21 cellular contexts compared by ENCODE assay signal in the genomic region with DNA sequence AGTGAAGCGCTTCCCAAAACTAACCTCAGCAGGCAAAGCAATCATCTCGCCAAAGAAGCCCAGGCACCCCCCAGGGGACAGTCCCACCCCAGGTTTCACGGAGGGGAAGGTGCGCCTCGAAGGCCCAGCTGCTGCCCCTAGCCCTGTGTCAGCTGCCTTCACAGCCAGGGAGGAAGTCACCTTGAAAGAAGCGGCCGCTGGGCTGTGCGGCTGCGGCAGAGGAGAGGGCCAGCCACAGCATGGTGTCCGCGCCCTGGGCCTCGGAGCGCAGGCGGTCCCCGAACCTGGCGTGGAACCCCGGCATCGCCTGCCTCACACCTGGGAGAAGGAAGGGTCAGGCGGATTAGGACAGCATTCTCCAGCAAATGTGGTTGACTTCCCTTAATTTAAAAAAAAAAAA. TPM values are rescaled to one million over a fixed set of nuclear protein-coding genes. Genes with fewer than 3 reads are reported as not detected.
A peak's percentile ranks its signal among the peaks of the same experiment; 100 is the strongest.
DNase-seq lines count a peak whose midpoint lies in the region; ATAC-seq and TF ChIP-seq lines count a peak whose summit lies in the region.
"Had no signal": no experiment of that assay in that cellular context is flagged by ENCODE, and none has a peak within 500 bp of the region (broad histone marks: within the 10 kb centered on the region; RNA-seq: fewer than 3 reads in every experiment).

No MANE protein-coding gene starts in this region.

- no peak overlapping the region for H4K8ac ChIP-seq in H9 (replicated peaks; ENCODE audit: insufficient read length, low read depth, low read length)

- TF ChIP-seq CTCF in H9 (conservative IDR thresholded peaks at IDR 0.05) (no peak), WTC11 (IDR thresholded peaks at IDR 0.05) (no peak), lower lobe of right lung (IDR thresholded peaks at IDR 0.05) (no peak)

- H3K23me2 ChIP-seq in H9 (ENCODE audit: insufficient read length, low read depth, low read length, poor library complexity, severe bottlenecking), result no peaks in the 10 kb centered on the region

- DNase-seq in H9 (no peak), WTC11 (ENCODE audit: low spot score) (no peak), lower lobe of right lung (no peak), NCI-H345 treated with DMSO at 0.1 percent for 48 hours (lab: John Stamatoyannopoulos, UW; ENCODE audit: unreplicated experiment) (no peak), A172 (ENCODE audit: low spot score) (no peak), OCI-M2 (lab: John Stamatoyannopoulos, UW; ENCODE audit: unreplicated experiment) (no peak)
- DNase-seq: activated CD4-positive, alpha-beta T cell treated with anti-CD3 and anti-CD28 coated beads for 4 hours; activated naive CD4-positive, alpha-beta T cell treated with anti-CD3 and anti-CD28 coated beads, Interleukin-2, amount 10 ng/mL, durations not matched to agents 7 days and 5 days; activated T-cell treated with anti-CD3 and anti-CD28 coated beads, Interleukin-2, amount 50 U/mL, for 72 hours; amniotic stem cell; Calu3; DND-41; natural killer cell; NCI-H146; NCI-H2171; NCI-H524 treated with DMSO at 0.1 percent for 48 hours; stimulated activated CD4-positive, alpha-beta T cell treated with anti-CD3 and anti-CD28 coated beads, Interleukin-15, amount 100 ng/mL, for 24 hours; T-helper 2 cell had no signal

- H3K4me3 Mint-ChIP-seq in H9, result no peak overlapping the region; a peak in 1 of 5 replicates
- no peak overlapping the region for H3K4me3 Mint-ChIP-seq in WTC11
- H3K4me3 Mint-ChIP-seq: activated naive CD4-positive, alpha-beta T cell treated with anti-CD3 and anti-CD28 coated beads, Interleukin-2, amount 10 ng/mL, durations not matched to agents 7 days and 5 days; activated T-cell treated with anti-CD3 and anti-CD28 coated beads, Interleukin-2, amount 50 U/mL, for 72 hours; natural killer cell; stimulated activated naive CD8-positive, alpha-beta T cell treated with anti-CD3 and anti-CD28 coated beads, Interleukin-15, Interleukin-2, amounts not matched to agents 100 ng/mL and 50 ng/mL, for 24 hours had no signal

- no peak overlapping the region for H3T11ph ChIP-seq in H9 (ENCODE audit: low read length)

- H2BK12ac ChIP-seq in H9 (ENCODE audit: insufficient read length, low read depth, low read length), result no peak overlapping the region

- no peak overlapping the region for H4K5ac ChIP-seq in H9 (ENCODE audit: insufficient read length, low read depth, low read length)

- no peaks in the 10 kb centered on the region for H3K79me2 ChIP-seq in H9 (ENCODE audit: insufficient read depth, low read length)

- peaks cover 0 to 12% (median 7%) of the 10 kb centered on the region in 3 experiments; a peak in 4 of 7 replicates for H3K36me3 Mint-ChIP-seq in H9 (ENCODE audit: insufficient read depth in 1 of 3, low read depth in 3 of 3)
- H3K36me3 Mint-ChIP-seq in WTC11, result no peaks in the 10 kb centered on the region
- H3K36me3 Mint-ChIP-seq: natural killer cell had no signal

- no peak overlapping the region for H3K4me2 ChIP-seq in H9 (ENCODE audit: insufficient read depth, insufficient read length, low read length)

- no peak overlapping the region for H3K18ac ChIP-seq in H9 (ENCODE audit: insufficient read length, low read depth, low read length)

- no peak overlapping the region for H3K4me3 ChIP-seq in lower lobe of right lung

- H2AFZ ChIP-seq in H9 (ENCODE audit: low read length), result no peak overlapping the region

- H3K9me3 ChIP-seq in H9 (ENCODE audit: control insufficient read depth, low read depth, low read length) (no peaks in the 10 kb centered on the region), lower lobe of right lung (no peaks in the 10 kb centered on the region)

- H4K20me1 ChIP-seq in H9 (ENCODE audit: control insufficient read depth, insufficient read depth, insufficient read length), result no peaks in the 10 kb centered on the region

- no peak overlapping the region for H2BK120ac ChIP-seq in H9 (ENCODE audit: low read depth, low read length, poor library complexity, severe bottlenecking)

- H3K56ac ChIP-seq in H9 (ENCODE audit: insufficient read length, low read depth, low read length), result no peak overlapping the region

- no peak overlapping the region for H3K27ac ChIP-seq in H9 (ENCODE audit: insufficient read length, low read depth, low read length)
- H3K27ac ChIP-seq in lower lobe of right lung, result peak overlapping the region; percentile 71
- H3K27ac ChIP-seq in temporal lobe (ENCODE audit: low read depth, low read length), result peak overlapping the region; percentile 25
- H3K27ac ChIP-seq: C4-2B had no signal

- H3K4ac ChIP-seq in H9 (ENCODE audit: low read depth, low read length), result no peak overlapping the region

- WGBS in H9 (ENCODE audit: extremely low coverage, insufficient read length, low lambda C conversion rate), result no CpG with 5 or more reads among the region's 19 CpGs

- H3K4me1 Mint-ChIP-seq in H9 (peaks cover 27 to 29% of the 10 kb centered on the region in 2 experiments), WTC11 (peaks cover 23% of the 10 kb centered on the region)

- no peak overlapping the region for H3K23ac ChIP-seq in H9 (ENCODE audit: insufficient read length, low read depth, low read length)

- no peaks in the 10 kb centered on the region for H3K79me1 ChIP-seq in H9 (ENCODE audit: insufficient read depth, low read depth, low read length, poor library complexity, severe bottlenecking)

- POLR2A ChIA-PET in WTC11 (lab: Charles Lee), result interaction anchor here (0.8 to 2.3 kb wide), 2 partner anchors 186 to 316 kb away, joined by 3 to 7 read pairs; a partner anchor contains a TSS

- H3K27me3 ChIP-seq in H9 (ENCODE audit: insufficient read depth, low read length) (no peaks in the 10 kb centered on the region), lower lobe of right lung (ENCODE audit: low read depth) (no peaks in the 10 kb centered on the region)

- no peak overlapping the region for H2AK5ac ChIP-seq in H9 (ENCODE audit: insufficient read length, low read length)

- H3K9ac ChIP-seq in H9 (ENCODE audit: extremely low read depth, insufficient read length, low read length), result no peak overlapping the region

- no peak overlapping the region; the same call in 1 of the 2 replicates for H3K14ac ChIP-seq in H9 (ENCODE audit: insufficient read depth, low read length)

- H2BK20ac ChIP-seq in H9 (ENCODE audit: low read depth, low read length, poor library complexity, severe bottlenecking), result no peak overlapping the region

- intact Hi-C loops in lower lobe of right lung (cut with DNase I), result no loop called here

- ATAC-seq in WTC11 (peak; percentile 6; the same call in 1 of the 2 replicates), lower lobe of right lung (no peak)
- ATAC-seq: activated T-cell treated with anti-CD3 and anti-CD28 coated beads, Interleukin-2, amount 50 U/mL, for 72 hours; natural killer cell had no signal

- H3K9me3 Mint-ChIP-seq in H9 (no peaks in the 10 kb centered on the region), WTC11 (no peaks in the 10 kb centered on the region)
- H3K9me3 Mint-ChIP-seq: activated naive CD4-positive, alpha-beta T cell treated with anti-CD3 and anti-CD28 coated beads, Interleukin-2, amount 10 ng/mL, durations not matched to agents 7 days and 5 days; activated T-cell treated with anti-CD3 and anti-CD28 coated beads, Interleukin-2, amount 50 U/mL, for 72 hours; natural killer cell; stimulated activated naive CD8-positive, alpha-beta T cell treated with anti-CD3 and anti-CD28 coated beads, Interleukin-15, Interleukin-2, amounts not matched to agents 100 ng/mL and 50 ng/mL, for 24 hours had no signal

- H2BK15ac ChIP-seq in H9 (ENCODE audit: low read depth, low read length), result no peak overlapping the region

- no peak overlapping the region for H2BK5ac ChIP-seq in H9 (ENCODE audit: insufficient read length, low read length)

- CTCF ChIA-PET in WTC11 (lab: Charles Lee), result interaction anchor here (0.5 to 7.3 kb wide), 18 partner anchors 10 to 466 kb away, joined by 3 to 65 read pairs (median 4); a partner anchor contains a TSS

- no peak overlapping the region for H4K91ac ChIP-seq in H9 (ENCODE audit: insufficient read length, low read depth, low read length)

- H3K27me3 Mint-ChIP-seq in H9 (ENCODE audit: low read depth) (no peaks in the 10 kb centered on the region; the same call in 1 of the 2 replicates), WTC11 (ENCODE audit: low read depth) (no peaks in the 10 kb centered on the region)
- H3K27me3 Mint-ChIP-seq: activated naive CD4-positive, alpha-beta T cell treated with anti-CD3 and anti-CD28 coated beads, Interleukin-2, amount 10 ng/mL, durations not matched to agents 7 days and 5 days; stimulated activated naive CD8-positive, alpha-beta T cell treated with anti-CD3 and anti-CD28 coated beads, Interleukin-15, Interleukin-2, amounts not matched to agents 100 ng/mL and 50 ng/mL, for 24 hours had no signal

- H3K4me1 ChIP-seq in H9 (ENCODE audit: insufficient read depth, low read length) (0 out of 2 replicates have a peak, but pooled peaks cover 3% of the 10 kb centered on the region), lower lobe of right lung (peaks cover 31% of the 10 kb centered on the region)

- peak overlapping the region in 2 of 3 experiments; percentile 27 to 90; a peak in 1 of 7 replicates for H3K27ac Mint-ChIP-seq in H9
- H3K27ac Mint-ChIP-seq in WTC11, result 0 out of 2 replicates have a peak overlapping the region, but pooled peaks have one; percentile 15
- H3K27ac Mint-ChIP-seq: activated naive CD4-positive, alpha-beta T cell treated with anti-CD3 and anti-CD28 coated beads, Interleukin-2, amount 10 ng/mL, durations not matched to agents 7 days and 5 days; activated T-cell treated with anti-CD3 and anti-CD28 coated beads, Interleukin-2, amount 50 U/mL, for 72 hours; stimulated activated naive CD8-positive, alpha-beta T cell treated with anti-CD3 and anti-CD28 coated beads, Interleukin-15, Interleukin-2, amounts not matched to agents 100 ng/mL and 50 ng/mL, for 24 hours had no signal

- H3K36me3 ChIP-seq in lower lobe of right lung, result peaks cover 32% of the 10 kb centered on the region

RNA-seq across cellular contexts. Expression of a gene that starts 35.0 kb away (rescaled TPM):
- 8.8 and 11.1 TPM in 2 replicates for total RNA-seq in H9 (2021)
- total RNA-seq in WTC11 (2021), result 10.2 to 14.8 TPM (median 12.9 TPM) in 3 replicates
- total RNA-seq in lower lobe of right lung, result 13.4 TPM
- 3.4 TPM for total RNA-seq in temporal lobe
- total RNA-seq in A172 (2014; rRNA removed; shearing (Covaris generic)), result 3.1 and 6.1 TPM in 2 replicates
